Comparison of ENCODE assay signal across 29 cellular contexts in the genomic region with DNA sequence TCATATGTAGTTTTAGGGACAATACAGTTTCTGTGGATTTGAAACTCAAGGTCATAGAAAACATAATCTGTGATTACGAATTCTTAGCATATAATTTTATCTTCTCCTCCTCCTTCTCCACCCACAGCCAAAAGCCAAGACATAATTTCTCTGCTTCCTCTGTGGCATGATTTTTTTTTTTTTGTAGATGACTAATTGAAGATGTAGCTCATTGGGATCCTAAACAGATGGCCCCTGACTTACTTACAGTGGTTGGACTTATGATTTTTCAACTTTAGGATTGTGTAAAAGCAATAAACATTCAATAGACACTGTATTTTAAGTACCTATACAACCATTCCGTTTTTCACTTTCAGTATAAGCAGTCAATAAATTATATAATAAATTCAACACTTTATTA.
"Had no signal": no experiment of that assay in that cellular context is flagged by ENCODE, and none has a peak within 500 bp of the region (broad histone marks: within the 10 kb centered on the region; RNA-seq: fewer than 3 reads in every experiment).

No MANE protein-coding gene starts in this region.

- H3K27ac Mint-ChIP-seq: activated naive CD4-positive, alpha-beta T cell treated with anti-CD3 and anti-CD28 coated beads, Interleukin-2, amount 10 ng/mL, durations not matched to agents 7 days and 5 days; activated naive CD8-positive, alpha-beta T cell treated with anti-CD3 and anti-CD28 coated beads, Interleukin-2, amount 10 ng/mL, durations not matched to agents 7 days and 5 days; activated T-helper 1 cell treated with anti-CD3 and anti-CD28 coated beads, Interleukin-12 subunit alpha, Interleukin-12 subunit beta, Interleukin-2, Interleukin-4 antibody, amounts not matched to agents 30 ng/mL and 10 ng/mL and 1 ng/mL, durations not matched to agents 14 hours and 24 hours and 36 hours; natural killer cell; neural progenitor cell; stimulated activated effector memory CD8-positive, alpha-beta T cell treated with anti-CD3 and anti-CD28 coated beads, Interleukin-12 subunit alpha, Interleukin-12 subunit beta, amount 100 ng/mL, for 72 hours; stimulated activated naive CD8-positive, alpha-beta T cell treated with anti-CD3 and anti-CD28 coated beads, Interleukin-15, amount 100 ng/mL, for 72 hours had no signal

- H3K4me3 ChIP-seq: coronary artery, dorsolateral prefrontal cortex, gastrocnemius medialis, left lung, lower lobe of right lung, neural progenitor cell, right atrium auricular region, thyroid gland, upper lobe of left lung, vagina had no signal

- H3K4me1 Mint-ChIP-seq: activated naive CD4-positive, alpha-beta T cell treated with anti-CD3 and anti-CD28 coated beads, Interleukin-2, amount 10 ng/mL, durations not matched to agents 7 days and 5 days; activated naive CD8-positive, alpha-beta T cell treated with anti-CD3 and anti-CD28 coated beads, Interleukin-2, amount 10 ng/mL, durations not matched to agents 7 days and 5 days; natural killer cell; neural progenitor cell; stimulated activated effector memory CD8-positive, alpha-beta T cell treated with anti-CD3 and anti-CD28 coated beads, Interleukin-12 subunit alpha, Interleukin-12 subunit beta, amount 100 ng/mL, for 72 hours; stimulated activated naive CD8-positive, alpha-beta T cell treated with anti-CD3 and anti-CD28 coated beads, Interleukin-15, amount 100 ng/mL, for 72 hours had no signal

- H3K9me3 Mint-ChIP-seq: activated naive CD4-positive, alpha-beta T cell treated with anti-CD3 and anti-CD28 coated beads, Interleukin-2, amount 10 ng/mL, durations not matched to agents 7 days and 5 days; activated naive CD8-positive, alpha-beta T cell treated with anti-CD3 and anti-CD28 coated beads, Interleukin-2, amount 10 ng/mL, durations not matched to agents 7 days and 5 days; activated T-helper 1 cell treated with anti-CD3 and anti-CD28 coated beads, Interleukin-12 subunit alpha, Interleukin-12 subunit beta, Interleukin-2, Interleukin-4 antibody, amounts not matched to agents 30 ng/mL and 10 ng/mL and 1 ng/mL, durations not matched to agents 14 hours and 24 hours and 36 hours; neural progenitor cell; stimulated activated naive CD8-positive, alpha-beta T cell treated with anti-CD3 and anti-CD28 coated beads, Interleukin-15, amount 100 ng/mL, for 72 hours had no signal

- H3K36me3 ChIP-seq: brain microvascular endothelial cell, gastrocnemius medialis, left lung, lower lobe of right lung, neural progenitor cell, right atrium auricular region, thyroid gland, upper lobe of left lung, vagina, WERI-Rb-1 had no signal

- DNase-seq: activated CD4-positive, alpha-beta T cell treated with anti-CD3 and anti-CD28 coated beads for 48 hours; activated CD4-positive, alpha-beta T cell treated with anti-CD3 and anti-CD28 coated beads, Interleukin-2, amount 50 U/mL, for 48 hours; activated CD8-positive, alpha-beta memory T cell treated with anti-CD3 and anti-CD28 coated beads for 24 hours; activated gamma-delta T cell; activated naive CD4-positive, alpha-beta T cell treated with anti-CD3 and anti-CD28 coated beads, Interleukin-2, amount 10 ng/mL, durations not matched to agents 7 days and 5 days; activated naive CD8-positive, alpha-beta T cell treated with anti-CD3 and anti-CD28 coated beads, Interleukin-2, amount 10 ng/mL, durations not matched to agents 7 days and 5 days; amniotic stem cell; brain microvascular endothelial cell; dorsolateral prefrontal cortex; gastrocnemius medialis; glutamatergic neuron; left lung; lower lobe of right lung; mesendoderm; natural killer cell; occipital lobe; stimulated activated CD4-positive, alpha-beta T cell treated with anti-CD3 and anti-CD28 coated beads, Interleukin-4, amount 100 ng/mL, for 1 hour; stimulated activated naive CD8-positive, alpha-beta T cell treated with anti-CD3 and anti-CD28 coated beads, Interleukin-15, amount 100 ng/mL, for 72 hours; T-helper 9 cell; thyroid gland; upper lobe of left lung; WERI-Rb-1 had no signal

- H3K9ac ChIP-seq: neural progenitor cell, parathyroid adenoma had no signal

- H3K4me3 Mint-ChIP-seq: activated naive CD4-positive, alpha-beta T cell treated with anti-CD3 and anti-CD28 coated beads, Interleukin-2, amount 10 ng/mL, durations not matched to agents 7 days and 5 days; activated naive CD8-positive, alpha-beta T cell treated with anti-CD3 and anti-CD28 coated beads, Interleukin-2, amount 10 ng/mL, durations not matched to agents 7 days and 5 days; activated T-helper 1 cell treated with anti-CD3 and anti-CD28 coated beads, Interleukin-12 subunit alpha, Interleukin-12 subunit beta, Interleukin-2, Interleukin-4 antibody, amounts not matched to agents 30 ng/mL and 10 ng/mL and 1 ng/mL, durations not matched to agents 14 hours and 24 hours and 36 hours; natural killer cell; neural progenitor cell; stimulated activated effector memory CD8-positive, alpha-beta T cell treated with anti-CD3 and anti-CD28 coated beads, Interleukin-12 subunit alpha, Interleukin-12 subunit beta, amount 100 ng/mL, for 72 hours; stimulated activated naive CD8-positive, alpha-beta T cell treated with anti-CD3 and anti-CD28 coated beads, Interleukin-15, amount 100 ng/mL, for 72 hours had no signal

- H3K27me3 Mint-ChIP-seq: activated naive CD4-positive, alpha-beta T cell treated with anti-CD3 and anti-CD28 coated beads, Interleukin-2, amount 10 ng/mL, durations not matched to agents 7 days and 5 days; activated naive CD8-positive, alpha-beta T cell treated with anti-CD3 and anti-CD28 coated beads, Interleukin-2, amount 10 ng/mL, durations not matched to agents 7 days and 5 days; stimulated activated naive CD8-positive, alpha-beta T cell treated with anti-CD3 and anti-CD28 coated beads, Interleukin-15, amount 100 ng/mL, for 72 hours had no signal

- H3K9me3 ChIP-seq: gastrocnemius medialis, lower lobe of right lung, right atrium auricular region, thyroid gland, upper lobe of left lung, vagina had no signal

- H3K4me2 ChIP-seq: neural progenitor cell had no signal

- H3K27ac ChIP-seq: brain microvascular endothelial cell, coronary artery, dorsolateral prefrontal cortex, gastrocnemius medialis, left lung, lower lobe of right lung, neural progenitor cell, parathyroid adenoma, right atrium auricular region, thyroid gland, upper lobe of left lung, vagina, WERI-Rb-1 had no signal

- H2AFZ ChIP-seq: neural progenitor cell, parathyroid adenoma had no signal

- H3K79me2 ChIP-seq: parathyroid adenoma had no signal

- H3K4me1 ChIP-seq: gastrocnemius medialis, left lung, lower lobe of right lung, neural progenitor cell, parathyroid adenoma, right atrium auricular region, thyroid gland, upper lobe of left lung, vagina had no signal

- H3K36me3 Mint-ChIP-seq: activated naive CD4-positive, alpha-beta T cell treated with anti-CD3 and anti-CD28 coated beads, Interleukin-2, amount 10 ng/mL, durations not matched to agents 7 days and 5 days; activated naive CD8-positive, alpha-beta T cell treated with anti-CD3 and anti-CD28 coated beads, Interleukin-2, amount 10 ng/mL, durations not matched to agents 7 days and 5 days; natural killer cell; neural progenitor cell; stimulated activated effector memory CD8-positive, alpha-beta T cell treated with anti-CD3 and anti-CD28 coated beads, Interleukin-12 subunit alpha, Interleukin-12 subunit beta, amount 100 ng/mL, for 72 hours had no signal

- H3K27me3 ChIP-seq: brain microvascular endothelial cell, dorsolateral prefrontal cortex, gastrocnemius medialis, left lung, neural progenitor cell, right atrium auricular region, thyroid gland, upper lobe of left lung, vagina had no signal
